ENCODE assay signal across 22 cellular contexts in genomic region chr3:169172535-169172934, GRCh38.
"Had no signal": no experiment of that assay in that cellular context is flagged by ENCODE, and none has a peak within 500 bp of the region (broad histone marks: within the 10 kb centered on the region; RNA-seq: fewer than 3 reads in every experiment).

No MANE protein-coding gene starts in this region.

- H3K36me3 ChIP-seq: cardiac muscle cell, gastroesophageal sphincter, right atrium auricular region, suprapubic skin, tibial artery, WERI-Rb-1 had no signal

- H3K4me2 ChIP-seq: smooth muscle cell had no signal

- ATAC-seq: activated CD4-positive, CD25-positive, alpha-beta regulatory T cell treated with anti-CD3 and anti-CD28 coated beads, Interleukin-2, amount 50 U/mL, for 24 hours; gastroesophageal sphincter; naive thymus-derived CD8-positive, alpha-beta T cell; stimulated activated naive B cell treated with anti-CD40 and anti-IgM and Interleukin-4, amounts not matched to agents 10 μg/mL and 1 μg/mL and 100 μg/mL, for 72 hours had no signal

- H3K4me3 ChIP-seq: cardiac muscle cell, coronary artery, gastroesophageal sphincter, right atrium auricular region, smooth muscle cell, suprapubic skin, tibial artery had no signal

- DNase-seq: activated CD4-positive, alpha-beta T cell treated with anti-CD3 and anti-CD28 coated beads for 48 hours; activated CD4-positive, alpha-beta T cell treated with anti-CD3 and anti-CD28 coated beads, Interleukin-2, amount 50 U/mL, for 48 hours; activated CD8-positive, alpha-beta memory T cell treated with anti-CD3 and anti-CD28 coated beads for 24 hours; activated effector memory CD4-positive, alpha-beta T cell treated with Interleukin-2 at 50 U/mL for 16 hours; activated naive CD4-positive, alpha-beta T cell treated with Interleukin-2 at 50 U/mL for 16 hours; anterior cingulate cortex; hippocampal formation; kidney; left colon; naive thymus-derived CD8-positive, alpha-beta T cell; occipital lobe; stimulated activated CD4-positive, alpha-beta T cell treated with anti-CD3 and anti-CD28 coated beads, Interleukin-2, amount 100 ng/mL, for 24 hours; stimulated activated naive B cell treated with anti-CD40 and anti-IgM and Interleukin-4, amounts not matched to agents 10 μg/mL and 1 μg/mL and 100 μg/mL, for 72 hours; tibial artery; WERI-Rb-1 had no signal

- H3K27me3 ChIP-seq: cardiac muscle cell, gastroesophageal sphincter, right atrium auricular region, suprapubic skin, tibial artery had no signal

- H3K9me3 ChIP-seq: gastroesophageal sphincter, right atrium auricular region, suprapubic skin, tibial artery had no signal

- H3K27ac ChIP-seq: cardiac muscle cell, coronary artery, gastroesophageal sphincter, right atrium auricular region, suprapubic skin, tibial artery, WERI-Rb-1 had no signal

- H3K4me1 ChIP-seq: gastroesophageal sphincter, tibial artery had no signal
